ENCODE assay signal across 8 cellular contexts in the genomic region with DNA sequence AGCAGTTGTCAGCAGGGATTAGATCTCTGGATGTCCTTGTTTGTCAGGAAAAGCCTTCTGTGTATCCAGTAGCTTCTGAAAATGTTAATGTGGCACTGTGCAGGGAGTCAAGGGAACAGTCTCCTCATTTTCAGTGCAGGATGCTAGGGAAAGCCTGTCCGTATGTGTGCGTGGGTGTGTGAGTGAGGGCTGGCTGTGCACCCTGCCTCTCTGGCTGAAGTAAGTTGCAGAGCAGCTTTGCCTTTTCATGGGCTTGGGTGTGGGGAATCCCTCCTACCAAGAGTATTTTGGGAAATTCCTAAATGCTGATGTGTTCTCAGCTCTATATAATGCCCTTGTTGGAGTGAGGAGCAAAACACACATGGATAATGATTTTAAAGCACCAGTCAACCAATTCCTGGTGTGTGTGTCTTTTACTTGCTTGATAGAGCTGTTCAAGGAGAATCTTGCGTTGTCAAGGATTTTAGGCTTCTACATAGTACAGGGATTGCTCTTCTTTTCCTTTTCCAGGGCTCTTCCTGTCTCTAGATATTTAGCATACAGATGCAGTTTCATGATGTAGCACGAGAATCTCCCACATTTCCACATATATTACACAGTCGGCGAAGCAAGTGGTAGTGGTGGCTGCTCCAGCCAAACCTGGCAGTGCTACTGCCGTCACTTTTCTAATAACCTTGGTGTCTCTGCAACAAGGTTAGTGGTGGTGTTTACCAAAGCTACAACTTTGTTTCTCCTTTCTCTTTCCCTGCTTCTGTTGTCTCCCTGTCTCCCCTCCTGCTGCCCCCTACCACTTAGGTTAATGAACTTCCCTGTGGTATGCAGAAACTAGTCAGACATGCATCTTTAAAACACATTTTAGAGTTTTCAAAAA.
DNase-seq lines count a peak whose midpoint lies in the region; ATAC-seq and TF ChIP-seq lines count a peak whose summit lies in the region.

No MANE protein-coding gene starts in this region.

- CTCF ChIA-PET in activated naive CD4-positive, alpha-beta T cell treated with anti-CD3 and anti-CD28 coated beads, Interleukin-2, amount 10 ng/mL, durations not matched to agents 7 days and 5 days (lab: Charles Lee) = no interaction called here

- no peak overlapping the region for H3K27ac Mint-ChIP-seq in activated naive CD4-positive, alpha-beta T cell treated with anti-CD3 and anti-CD28 coated beads, Interleukin-2, amount 10 ng/mL, durations not matched to agents 7 days and 5 days

- no peak overlapping the region for H3K9ac ChIP-seq in stomach smooth muscle (ENCODE audit: low read length in 2 of 2)

- H3K4me3 Mint-ChIP-seq in activated naive CD4-positive, alpha-beta T cell treated with anti-CD3 and anti-CD28 coated beads, Interleukin-2, amount 10 ng/mL, durations not matched to agents 7 days and 5 days = no peak overlapping the region

- no peaks in the 10 kb centered on the region for H3K9me3 Mint-ChIP-seq in activated naive CD4-positive, alpha-beta T cell treated with anti-CD3 and anti-CD28 coated beads, Interleukin-2, amount 10 ng/mL, durations not matched to agents 7 days and 5 days

- no peaks in the 10 kb centered on the region for H3K27me3 ChIP-seq in body of pancreas
- H3K27me3 ChIP-seq in stomach smooth muscle (ENCODE audit: control insufficient read depth in 1 of 2, insufficient read depth in 2 of 2, low read length in 2 of 2) = no peaks in the 10 kb centered on the region

- no peak overlapping the region for H3K27ac ChIP-seq in body of pancreas
- no peak overlapping the region for H3K27ac ChIP-seq in stomach smooth muscle (ENCODE audit: low read length)

- no peak for TF ChIP-seq POLR2A in body of pancreas (IDR thresholded peaks at IDR 0.05)

- H3K27me3 Mint-ChIP-seq in activated naive CD4-positive, alpha-beta T cell treated with anti-CD3 and anti-CD28 coated beads, Interleukin-2, amount 10 ng/mL, durations not matched to agents 7 days and 5 days = no peaks in the 10 kb centered on the region

- DNase-seq in HPDE6-E6E7 (ENCODE audit: extremely low spot score) (peak; percentile 39), body of pancreas (peak; percentile 16 to 28 (median 22)), inferior parietal cortex (ENCODE audit: extremely low spot score) (peak; percentile 51), NCI-H446 treated with DMSO at 0.1 percent for 48 hours (lab: John Stamatoyannopoulos, UW) (no peak), SKM-1 (lab: John Stamatoyannopoulos, UW; ENCODE audit: unreplicated experiment) (no peak)
- no peak for DNase-seq in stimulated activated naive CD4-positive, alpha-beta T cell treated with Interleukin-2 at 50 U/mL for 16 hours (lab: John Stamatoyannopoulos, UW)
- no peak for DNase-seq in activated naive CD4-positive, alpha-beta T cell treated with anti-CD3 and anti-CD28 coated beads, Interleukin-2, amount 10 ng/mL, durations not matched to agents 7 days and 5 days

- H3K4me1 ChIP-seq in body of pancreas (peaks cover 11% of the 10 kb centered on the region), stomach smooth muscle (ENCODE audit: control insufficient read depth, insufficient read depth, low read length) (peaks cover 9% of the 10 kb centered on the region)

- peak; percentile 48 for ATAC-seq in body of pancreas

- peaks cover 6% of the 10 kb centered on the region for H3K4me1 Mint-ChIP-seq in activated naive CD4-positive, alpha-beta T cell treated with anti-CD3 and anti-CD28 coated beads, Interleukin-2, amount 10 ng/mL, durations not matched to agents 7 days and 5 days

- TF ChIP-seq CTCF in body of pancreas (IDR thresholded peaks at IDR 0.05) = no peak

- H3K36me3 Mint-ChIP-seq in activated naive CD4-positive, alpha-beta T cell treated with anti-CD3 and anti-CD28 coated beads, Interleukin-2, amount 10 ng/mL, durations not matched to agents 7 days and 5 days = no peaks in the 10 kb centered on the region

- H3K9me3 ChIP-seq in body of pancreas (no peaks in the 10 kb centered on the region), stomach smooth muscle (ENCODE audit: control insufficient read depth in 2 of 2, low read length in 2 of 2) (no peaks in the 10 kb centered on the region)

- H3K36me3 ChIP-seq in body of pancreas (replicated peaks in 1 of 2; ENCODE audit: insufficient read depth in 1 of 2, low read depth in 2 of 2) = no peaks in the 10 kb centered on the region
- no peaks in the 10 kb centered on the region for H3K36me3 ChIP-seq in stomach smooth muscle (ENCODE audit: control insufficient read depth in 2 of 2, insufficient read depth in 2 of 2, low read length in 2 of 2)

- WGBS in body of pancreas, 2 donors = 70 to 76% methylated on average over 7 of the region's 7 CpGs

- no peak overlapping the region for H3K4me3 ChIP-seq in body of pancreas
- peak overlapping the region; percentile 8 to 24 for H3K4me3 ChIP-seq in stomach smooth muscle (ENCODE audit: low read length in 2 of 2)

- intact Hi-C loops in body of pancreas (cut with DNase I) = no loop called here

Comparison
In these comparisons a context has a peak if more than half of its experiments do, and no peak if none do; other contexts are left out.
1. DNase-seq: peak in HPDE6-E6E7 (single experiment), body of pancreas (4 of 4) and inferior parietal cortex (single experiment); none in stimulated activated naive CD4-positive, alpha-beta T cell treated with Interleukin-2 at 50 U/mL for 16 hours (single experiment), NCI-H446 treated with DMSO at 0.1 percent for 48 hours (single experiment), SKM-1 (single experiment) and activated naive CD4-positive, alpha-beta T cell treated with anti-CD3 and anti-CD28 coated beads, Interleukin-2, amount 10 ng/mL, durations not matched to agents 7 days and 5 days (single experiment).
2. H3K4me3 ChIP-seq: peak in stomach smooth muscle (2 of 2); none in body of pancreas (0 of 2).